Comparison of ENCODE assay signal across 20 cellular contexts in genomic region chr5:85533324-85533723, GRCh38.
A peak's percentile ranks its signal among the peaks of the same experiment; 100 is the strongest.
DNase-seq lines count a peak whose midpoint lies in the region; ATAC-seq lines count a peak whose summit lies in the region.
"Had no signal": no experiment of that assay in that cellular context is flagged by ENCODE, and none has a peak within 500 bp of the region (broad histone marks: within the 10 kb centered on the region; RNA-seq: fewer than 3 reads in every experiment).

No MANE protein-coding gene starts in this region.

- H3K79me1 ChIP-seq in neuronal stem cell (ENCODE audit: low read depth, low read length), result no peaks in the 10 kb centered on the region

- no peak overlapping the region for H3K4ac ChIP-seq in neuronal stem cell (ENCODE audit: low read length)

- no peak overlapping the region for H3K4me3 Mint-ChIP-seq in natural killer cell treated with Interleukin-12 subunit alpha and Interleukin-12 subunit beta and Interleukin-15 and Interleukin-18, amount 100 ng/mL, for 72 hours
- H3K4me3 Mint-ChIP-seq: CD14-positive monocyte, GM23338 had no signal

- H3K18ac ChIP-seq in neuronal stem cell (ENCODE audit: low read length), result no peak overlapping the region

- no peak overlapping the region for H3K27ac Mint-ChIP-seq in natural killer cell treated with Interleukin-12 subunit alpha and Interleukin-12 subunit beta and Interleukin-15 and Interleukin-18, amount 100 ng/mL, for 72 hours
- H3K27ac Mint-ChIP-seq: CD14-positive monocyte, GM23338 had no signal

- no peaks in the 10 kb centered on the region for H3K27me3 ChIP-seq in endocrine pancreas (ENCODE audit: control insufficient read depth, insufficient read depth, low read length)
- H3K27me3 ChIP-seq in neuronal stem cell (ENCODE audit: control insufficient read depth in 3 of 3, insufficient read depth in 3 of 3, low read depth in 1 of 3, low read length in 3 of 3), result no peaks in the 10 kb centered on the region
- H3K27me3 ChIP-seq: SJCRH30 had no signal

- H3K9me3 ChIP-seq in endocrine pancreas (ENCODE audit: control insufficient read depth, low read length) (no peaks in the 10 kb centered on the region), neuronal stem cell (replicated peaks in 1 of 2; ENCODE audit: control insufficient read depth in 2 of 2, insufficient read depth in 1 of 2, low read depth in 1 of 2, low read length in 2 of 2) (no peaks in the 10 kb centered on the region)
- H3K9me3 ChIP-seq: SJCRH30 had no signal

- no peak overlapping the region for H2AFZ ChIP-seq in neuronal stem cell (ENCODE audit: low read length)
- H2AFZ ChIP-seq: GM23338, PC-9 had no signal

- no peaks in the 10 kb centered on the region for H3K4me1 Mint-ChIP-seq in natural killer cell treated with Interleukin-12 subunit alpha and Interleukin-12 subunit beta and Interleukin-15 and Interleukin-18, amount 100 ng/mL, for 72 hours (ENCODE audit: low read depth in 2 of 2)
- H3K4me1 Mint-ChIP-seq: CD14-positive monocyte had no signal

- H3K4me1 ChIP-seq in endocrine pancreas (ENCODE audit: control insufficient read depth, insufficient read depth, low read length), result peaks cover 20% of the 10 kb centered on the region
- no peaks in the 10 kb centered on the region for H3K4me1 ChIP-seq in neuronal stem cell (ENCODE audit: control insufficient read depth in 2 of 2, insufficient read depth in 1 of 2, low read depth in 1 of 2, low read length in 2 of 2)
- H3K4me1 ChIP-seq: SJCRH30 had no signal

- H4K91ac ChIP-seq in neuronal stem cell (ENCODE audit: low read depth, low read length, poor library complexity), result no peak overlapping the region

- H4K8ac ChIP-seq in neuronal stem cell (ENCODE audit: low read depth, low read length), result no peak overlapping the region

- no peak overlapping the region for H2BK5ac ChIP-seq in neuronal stem cell (ENCODE audit: low read length)

- no peaks in the 10 kb centered on the region for H3K27me3 Mint-ChIP-seq in natural killer cell treated with Interleukin-12 subunit alpha and Interleukin-12 subunit beta and Interleukin-15 and Interleukin-18, amount 100 ng/mL, for 72 hours

- no peak for ATAC-seq in GM18907 (IDR thresholded peaks at IDR 0.05; ENCODE audit: unreplicated experiment)
- ATAC-seq in natural killer cell treated with Interleukin-12 subunit alpha and Interleukin-12 subunit beta and Interleukin-15 and Interleukin-18, amount 100 ng/mL, for 72 hours, result no peak
- ATAC-seq: GM23338 had no signal

- H3K23ac ChIP-seq in neuronal stem cell (ENCODE audit: low read depth, low read length, poor library complexity), result no peak overlapping the region

- H3K14ac ChIP-seq in neuronal stem cell (ENCODE audit: low read length), result no peak overlapping the region

- H3K27ac ChIP-seq in neuronal stem cell (replicated peaks; ENCODE audit: low read length), result no peak overlapping the region
- H3K27ac ChIP-seq: 22Rv1, PC-9, RWPE1, SJCRH30 had no signal

- DNase-seq in DMS 273 (lab: John Stamatoyannopoulos, UW; ENCODE audit: unreplicated experiment), result peak; percentile 59
- no peak for DNase-seq in DMS 273 treated with DMSO at 0.1 percent for 48 hours (lab: John Stamatoyannopoulos, UW)
- peak; percentile 85 for DNase-seq in NCI-H1694 (lab: John Stamatoyannopoulos, UW)
- no peak for DNase-seq in neuronal stem cell (ENCODE audit: low spot score)
- no peak for DNase-seq in natural killer cell treated with Interleukin-12 subunit alpha and Interleukin-12 subunit beta and Interleukin-15 and Interleukin-18, amount 100 ng/mL, for 72 hours (ENCODE audit: low spot score)
- no peak for DNase-seq in DMS79 (lab: John Stamatoyannopoulos, UW)
- DNase-seq: AML-193, GDM1, KBM-7, NCI-H1105, NCI-H510A, NCI-H82, PC-9, SJCRH30 had no signal

- no peak overlapping the region for H3K4me2 ChIP-seq in neuronal stem cell (ENCODE audit: insufficient read depth, low read length, poor library complexity, severe bottlenecking)
- H3K4me2 ChIP-seq: GM23338, PC-9 had no signal

- no peak overlapping the region for H2AK5ac ChIP-seq in neuronal stem cell (ENCODE audit: low read depth, low read length)

- no peak overlapping the region for H2BK120ac ChIP-seq in neuronal stem cell (ENCODE audit: low read depth, low read length)

- no peak overlapping the region for H3K9ac ChIP-seq in endocrine pancreas (ENCODE audit: control insufficient read depth, insufficient read depth, low read length)
- H3K9ac ChIP-seq in neuronal stem cell (ENCODE audit: low read depth, low read length, poor library complexity), result peak overlapping the region; percentile 24

- H2BK15ac ChIP-seq in neuronal stem cell (ENCODE audit: low read length), result no peak overlapping the region

- H3K36me3 ChIP-seq in endocrine pancreas (ENCODE audit: control insufficient read depth, insufficient read depth, low read length), result no peaks in the 10 kb centered on the region
- H3K36me3 ChIP-seq in neuronal stem cell (replicated peaks in 1 of 2; ENCODE audit: control insufficient read depth in 2 of 2, insufficient read depth in 2 of 2, low read length in 2 of 2), result no peaks in the 10 kb centered on the region
- H3K36me3 ChIP-seq: SJCRH30 had no signal

- no peak overlapping the region for H2BK12ac ChIP-seq in neuronal stem cell (ENCODE audit: low read length)

- no CpG with 5 or more reads among the region's 1 CpG for WGBS in neuronal stem cell (ENCODE audit: extremely low coverage in 2 of 2, insufficient read length in 2 of 2, insufficient replicate concordance in 1 of 2), 2 donors

- H3K4me3 ChIP-seq in endocrine pancreas (ENCODE audit: control insufficient read depth, insufficient read depth, low read length) (peak overlapping the region; percentile 56), neuronal stem cell (ENCODE audit: low read length in 2 of 2) (no peak overlapping the region)
- H3K4me3 ChIP-seq: GM23338, PC-9, SJCRH30 had no signal

- H3K9me3 Mint-ChIP-seq in natural killer cell treated with Interleukin-12 subunit alpha and Interleukin-12 subunit beta and Interleukin-15 and Interleukin-18, amount 100 ng/mL, for 72 hours, result peaks cover 4% of the 10 kb centered on the region
- H3K9me3 Mint-ChIP-seq: GM23338 had no signal

- H3K36me3 Mint-ChIP-seq in natural killer cell treated with Interleukin-12 subunit alpha and Interleukin-12 subunit beta and Interleukin-15 and Interleukin-18, amount 100 ng/mL, for 72 hours, result no peaks in the 10 kb centered on the region
- H3K36me3 Mint-ChIP-seq: CD14-positive monocyte had no signal

Comparison
In these comparisons a context has a peak if more than half of its experiments do, and no peak if none do; other contexts are left out.
1. DNase-seq: peak in DMS 273 (single experiment) and NCI-H1694 (single experiment); none in DMS 273 treated with DMSO at 0.1 percent for 48 hours (single experiment), neuronal stem cell (single experiment), natural killer cell treated with Interleukin-12 subunit alpha and Interleukin-12 subunit beta and Interleukin-15 and Interleukin-18, amount 100 ng/mL, for 72 hours (single experiment) and DMS79 (single experiment).